ENCODE assay signal across 8 cellular contexts in genomic region chr4:89308161-89308500, GRCh38. TPM values are rescaled to one million over a fixed set of nuclear protein-coding genes. Genes with fewer than 3 reads are reported as not detected.
DNase-seq lines count a peak whose midpoint lies in the region; ATAC-seq and TF ChIP-seq lines count a peak whose summit lies in the region.

No MANE protein-coding gene starts in this region.

- no peak overlapping the region for H4K5ac ChIP-seq in mesendoderm (ENCODE audit: low read length)

- no peak overlapping the region for H2BK15ac ChIP-seq in mesendoderm (replicated peaks; ENCODE audit: low read depth)

- DNase-seq in brain microvascular endothelial cell (no peak), mesendoderm (no peak), HuH-7.5 (ENCODE audit: low spot score) (no peak), UCSD-AML1 (lab: John Stamatoyannopoulos, UW; ENCODE audit: unreplicated experiment) (no peak), HPDE6-E6E7 (ENCODE audit: extremely low spot score) (no peak), MV-4-11 (lab: John Stamatoyannopoulos, UW) (no peak)

- H2AFZ ChIP-seq in ACC112 (ENCODE audit: low read length, unreplicated experiment), result no peak overlapping the region

- H3K79me2 ChIP-seq in ACC112 (ENCODE audit: control insufficient read depth, insufficient read depth, low read length, unreplicated experiment) (no peaks in the 10 kb centered on the region), mesendoderm (ENCODE audit: control insufficient read depth, insufficient read depth, low read length) (peaks cover 4% of the 10 kb centered on the region)

- H3K27me3 ChIP-seq in ACC112 (ENCODE audit: insufficient read depth, low read length), result peaks cover 52% of the 10 kb centered on the region
- no peaks in the 10 kb centered on the region for H3K27me3 ChIP-seq in brain microvascular endothelial cell (replicated peaks)
- H3K27me3 ChIP-seq in mesendoderm (ENCODE audit: insufficient read depth, low read length, poor library complexity), result no peaks in the 10 kb centered on the region

- H3K56ac ChIP-seq in mesendoderm (ENCODE audit: low read length), result peak overlapping the region; percentile 1

- H3K4me2 ChIP-seq in mesendoderm (ENCODE audit: low read length), result peak overlapping the region; percentile 40

- no peak for TF ChIP-seq CTCF in brain microvascular endothelial cell (IDR thresholded peaks at IDR 0.05; ENCODE audit: low read depth, low read length, missing control alignments)

- in situ Hi-C loops in brain microvascular endothelial cell (cut with HindIII; ENCODE audit: low pct_ligation_motif_present, low sequenced_read_pairs), result no loop called here

- no CpG with 5 or more reads among the region's 6 CpGs for WGBS in mesendoderm (ENCODE audit: extremely low coverage, insufficient coverage, low lambda C conversion rate)

- no peak overlapping the region for H4K8ac ChIP-seq in mesendoderm (ENCODE audit: low read depth, low read length)

- H3K23ac ChIP-seq in mesendoderm (ENCODE audit: low read length), result no peak overlapping the region

- no peak overlapping the region for H3K27ac ChIP-seq in ACC112 (ENCODE audit: low read depth, low read length)
- no peak overlapping the region for H3K27ac ChIP-seq in brain microvascular endothelial cell
- H3K27ac ChIP-seq in mesendoderm (ENCODE audit: low read depth, low read length), result no peak overlapping the region

- no peak overlapping the region for H2BK120ac ChIP-seq in mesendoderm (ENCODE audit: low read depth, low read length)

- peak overlapping the region; percentile 5 for H3K18ac ChIP-seq in mesendoderm (ENCODE audit: low read length)

- peak overlapping the region; percentile 62 for H3K4ac ChIP-seq in mesendoderm (ENCODE audit: low read depth, low read length)

- peak; percentile 8 for ATAC-seq in HG02884 (IDR thresholded peaks at IDR 0.05; ENCODE audit: unreplicated experiment)

- H2AK5ac ChIP-seq in mesendoderm (ENCODE audit: low read length), result no peak overlapping the region

- no peak overlapping the region for H2BK5ac ChIP-seq in mesendoderm (ENCODE audit: low read length)

- H3K4me1 ChIP-seq in ACC112 (ENCODE audit: control insufficient read depth, insufficient read depth, low read length, unreplicated experiment), result no peaks in the 10 kb centered on the region
- H3K4me1 ChIP-seq in mesendoderm (ENCODE audit: control insufficient read depth, low read depth, low read length), result no peaks in the 10 kb centered on the region

- H3K36me3 ChIP-seq in ACC112 (ENCODE audit: insufficient read depth, low read length) (no peaks in the 10 kb centered on the region), brain microvascular endothelial cell (replicated peaks) (no peaks in the 10 kb centered on the region), mesendoderm (ENCODE audit: control insufficient read depth, insufficient read depth, low read length) (no peaks in the 10 kb centered on the region)

- H3K9ac ChIP-seq in mesendoderm (ENCODE audit: low read length), result peak overlapping the region; percentile 54

- H3K79me1 ChIP-seq in mesendoderm (ENCODE audit: low read length), result no peaks in the 10 kb centered on the region

- H3K4me3 ChIP-seq in ACC112 (ENCODE audit: low read depth, low read length) (peak overlapping the region; percentile 50), brain microvascular endothelial cell (ENCODE audit: low read depth, low read length) (peak overlapping the region; percentile 61), mesendoderm (ENCODE audit: low read length) (no peak overlapping the region)

RNA-seq across cellular contexts. Expression of gene GPRIN3, which starts 0.5 kb away (rescaled TPM):
- 0.69 TPM for polyA plus RNA-seq in mesendoderm (2013, experiment 1 of 2)
- polyA plus RNA-seq in mesendoderm (2013, experiment 2 of 2), result 0.67 TPM
